ENCODE assay signal across 8 cellular contexts in the genomic region with DNA sequence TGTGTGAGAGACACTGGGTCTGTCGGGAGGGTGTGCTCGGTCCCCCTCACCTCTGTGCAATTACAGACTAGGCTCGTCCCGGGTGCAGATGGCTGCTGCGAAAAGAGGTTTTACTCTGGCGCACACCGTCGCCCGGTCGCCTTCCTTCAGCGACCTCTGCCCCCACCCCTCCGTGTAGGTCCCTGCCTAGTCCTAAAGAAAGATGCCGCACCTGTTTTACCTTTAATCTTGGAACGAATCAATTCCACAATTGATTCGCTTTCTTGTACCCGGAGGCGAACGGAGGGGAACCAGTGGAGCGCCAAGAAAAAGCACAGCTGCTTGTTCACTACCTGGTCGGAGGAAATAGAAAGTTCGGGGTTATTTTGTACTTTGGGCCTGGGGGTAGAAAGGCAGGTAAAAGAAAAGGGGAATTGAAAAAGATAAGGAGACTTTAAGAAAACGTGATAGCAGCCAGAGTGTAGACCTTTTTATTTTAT. TPM values are rescaled to one million over a fixed set of nuclear protein-coding genes. Genes with fewer than 3 reads are reported as not detected.
DNase-seq lines count a peak whose midpoint lies in the region; TF ChIP-seq lines count a peak whose summit lies in the region.

No MANE protein-coding gene starts in this region.

- peak overlapping the region; percentile 56 for H3K4me3 ChIP-seq in HUES64 (ENCODE audit: low read length)
- H3K4me3 ChIP-seq in hepatocyte = peak overlapping the region; percentile 95
- peak overlapping the region; percentile 68 for H3K4me3 ChIP-seq in suprapubic skin

- H3K27ac Mint-ChIP-seq in activated CD4-positive, alpha-beta memory T cell treated with anti-CD3 and anti-CD28 coated beads for 36 hours = no peak overlapping the region
- no peak overlapping the region for H3K27ac Mint-ChIP-seq in activated CD4-positive, alpha-beta memory T cell treated with anti-CD3 and anti-CD28 coated beads, Interleukin-2, amount 10 ng/mL, durations not matched to agents 7 days and 5 days

- no peak overlapping the region for H3K9ac ChIP-seq in HUES64 (ENCODE audit: low read depth, low read length)

- no peaks in the 10 kb centered on the region for H3K9me2 ChIP-seq in hepatocyte (replicated peaks; ENCODE audit: insufficient read depth)

- no peaks in the 10 kb centered on the region for H3K36me3 ChIP-seq in HUES64 (ENCODE audit: insufficient read depth, low read length)
- H3K36me3 ChIP-seq in hepatocyte (replicated peaks; ENCODE audit: insufficient read depth, low read depth) = no peaks in the 10 kb centered on the region
- H3K36me3 ChIP-seq in suprapubic skin = no peaks in the 10 kb centered on the region

- H3K4me3 Mint-ChIP-seq in activated CD4-positive, alpha-beta memory T cell treated with anti-CD3 and anti-CD28 coated beads for 36 hours = peak overlapping the region; percentile 46
- H3K4me3 Mint-ChIP-seq in activated CD4-positive, alpha-beta memory T cell treated with anti-CD3 and anti-CD28 coated beads, Interleukin-2, amount 10 ng/mL, durations not matched to agents 7 days and 5 days = no peak overlapping the region

- peaks cover 4% of the 10 kb centered on the region for H3K4me1 Mint-ChIP-seq in activated CD4-positive, alpha-beta memory T cell treated with anti-CD3 and anti-CD28 coated beads for 36 hours (ENCODE audit: low read depth)
- peaks cover 7% of the 10 kb centered on the region for H3K4me1 Mint-ChIP-seq in activated CD4-positive, alpha-beta memory T cell treated with anti-CD3 and anti-CD28 coated beads, Interleukin-2, amount 10 ng/mL, durations not matched to agents 7 days and 5 days

- H3K9me3 ChIP-seq in HUES64 (ENCODE audit: insufficient read depth, low read depth, low read length) (no peaks in the 10 kb centered on the region), hepatocyte (ENCODE audit: low read depth) (no peaks in the 10 kb centered on the region), suprapubic skin (no peaks in the 10 kb centered on the region)

- no peaks in the 10 kb centered on the region for H3K9me3 Mint-ChIP-seq in activated CD4-positive, alpha-beta memory T cell treated with anti-CD3 and anti-CD28 coated beads for 36 hours
- no peaks in the 10 kb centered on the region for H3K9me3 Mint-ChIP-seq in activated CD4-positive, alpha-beta memory T cell treated with anti-CD3 and anti-CD28 coated beads, Interleukin-2, amount 10 ng/mL, durations not matched to agents 7 days and 5 days

- no peak for TF ChIP-seq POLR2A in suprapubic skin (IDR thresholded peaks at IDR 0.05)

- H2AFZ ChIP-seq in hepatocyte = peak overlapping the region; percentile 73

- H3K36me3 Mint-ChIP-seq in activated CD4-positive, alpha-beta memory T cell treated with anti-CD3 and anti-CD28 coated beads for 36 hours = no peaks in the 10 kb centered on the region
- H3K36me3 Mint-ChIP-seq in activated CD4-positive, alpha-beta memory T cell treated with anti-CD3 and anti-CD28 coated beads, Interleukin-2, amount 10 ng/mL, durations not matched to agents 7 days and 5 days (ENCODE audit: low read depth) = no peaks in the 10 kb centered on the region

- peak overlapping the region; percentile 94 for H3K4me2 ChIP-seq in hepatocyte

- H3K27me3 Mint-ChIP-seq in activated CD4-positive, alpha-beta memory T cell treated with anti-CD3 and anti-CD28 coated beads for 36 hours = peaks cover 58% of the 10 kb centered on the region
- peaks cover 67% of the 10 kb centered on the region for H3K27me3 Mint-ChIP-seq in activated CD4-positive, alpha-beta memory T cell treated with anti-CD3 and anti-CD28 coated beads, Interleukin-2, amount 10 ng/mL, durations not matched to agents 7 days and 5 days

- H3K27ac ChIP-seq in HUES64 (ENCODE audit: low read depth, low read length) = no peak overlapping the region
- peak overlapping the region; percentile 93 for H3K27ac ChIP-seq in hepatocyte
- H3K27ac ChIP-seq in suprapubic skin = peak overlapping the region; percentile 55

- peaks cover 94% of the 10 kb centered on the region for H3K27me3 ChIP-seq in HUES64 (ENCODE audit: insufficient read depth, low read length)
- H3K27me3 ChIP-seq in hepatocyte = peaks cover 5% of the 10 kb centered on the region
- H3K27me3 ChIP-seq in suprapubic skin = peaks cover 13% of the 10 kb centered on the region

- DNase-seq in activated CD4-positive, alpha-beta memory T cell treated with anti-CD3 and anti-CD28 coated beads for 36 hours = no peak
- no peak for DNase-seq in activated CD4-positive, alpha-beta memory T cell treated with anti-CD3 and anti-CD28 coated beads, Interleukin-2, amount 10 ng/mL, durations not matched to agents 7 days and 5 days
- no peak for DNase-seq in hepatocyte (ENCODE audit: low spot score)
- no peak for DNase-seq in suprapubic skin (ENCODE audit: low spot score in 2 of 2)
- no peak for DNase-seq in NCI-H2227 (lab: John Stamatoyannopoulos, UW; ENCODE audit: unreplicated experiment)
- DNase-seq in dedifferentiated amniotic fluid mesenchymal stem cell (ENCODE audit: extremely low spot score) = no peak
- DNase-seq in EL = no peak

- TF ChIP-seq EP300 in suprapubic skin (IDR thresholded peaks at IDR 0.05) = no peak

- H3K79me2 ChIP-seq in hepatocyte = peaks cover 37% of the 10 kb centered on the region

- TF ChIP-seq CTCF in hepatocyte (IDR thresholded peaks at IDR 0.05; ENCODE audit: poor library complexity) (no peak), suprapubic skin (IDR thresholded peaks at IDR 0.05) (no peak)

- intact Hi-C loops in activated CD4-positive, alpha-beta memory T cell treated with anti-CD3 and anti-CD28 coated beads for 36 hours (cut with micrococcal nuclease) = no loop called here

- H4K20me1 ChIP-seq in hepatocyte (ENCODE audit: insufficient read depth, poor library complexity, severe bottlenecking) = no peaks in the 10 kb centered on the region

- 5% methylated on average over 22 of the region's 22 CpGs for WGBS in HUES64
- WGBS in hepatocyte (ENCODE audit: low lambda C conversion rate, missing lambda C conversion rate) = 3% methylated on average over 22 of the region's 22 CpGs
- 4% methylated on average over 17 of the region's 22 CpGs for WGBS in suprapubic skin

- CTCF ChIA-PET in activated CD4-positive, alpha-beta memory T cell treated with anti-CD3 and anti-CD28 coated beads for 36 hours (lab: Charles Lee) = no interaction called here
- CTCF ChIA-PET in activated CD4-positive, alpha-beta memory T cell treated with anti-CD3 and anti-CD28 coated beads, Interleukin-2, amount 10 ng/mL, durations not matched to agents 7 days and 5 days (lab: Charles Lee) = no interaction called here

- POLR2A ChIA-PET in activated CD4-positive, alpha-beta memory T cell treated with anti-CD3 and anti-CD28 coated beads for 36 hours (lab: Charles Lee) = no interaction called here
- POLR2A ChIA-PET in activated CD4-positive, alpha-beta memory T cell treated with anti-CD3 and anti-CD28 coated beads, Interleukin-2, amount 10 ng/mL, durations not matched to agents 7 days and 5 days (lab: Charles Lee) = no interaction called here

- H3K4me1 ChIP-seq in HUES64 (ENCODE audit: insufficient read depth, low read length) = peaks cover 16% of the 10 kb centered on the region; the same call in 1 of the 2 replicates
- peaks cover 21% of the 10 kb centered on the region for H3K4me1 ChIP-seq in hepatocyte (ENCODE audit: insufficient read depth)
- H3K4me1 ChIP-seq in suprapubic skin = peaks cover 31% of the 10 kb centered on the region

RNA-seq across cellular contexts. Expression of gene NPNT, which starts 1.2 kb away (rescaled TPM):
- total RNA-seq in activated CD4-positive, alpha-beta memory T cell treated with anti-CD3 and anti-CD28 coated beads for 36 hours = not detected
- total RNA-seq in activated CD4-positive, alpha-beta memory T cell treated with anti-CD3 and anti-CD28 coated beads, Interleukin-2, amount 10 ng/mL, durations not matched to agents 7 days and 5 days = not detected
- polyA plus RNA-seq in HUES64 (2013, experiment 1 of 2) = 0.85 TPM
- polyA plus RNA-seq in HUES64 (2013, experiment 2 of 2) = 0.89 TPM
- total RNA-seq in hepatocyte = 198 and 228 TPM in 2 replicates
- polyA plus RNA-seq in hepatocyte = 231 and 233 TPM in 2 replicates
- total RNA-seq in suprapubic skin = 1 to 10 TPM; 3.6 to 6.6 (median 4.8) TPM

Comparison
In these comparisons a context has a peak if more than half of its experiments do, and no peak if none do; other contexts are left out.
1. RNA of gene NPNT, which starts 1.2 kb away (total RNA-seq): 198 to 228 TPM in hepatocyte; 3.6 to 6.6 TPM in suprapubic skin, not detected in activated CD4-positive, alpha-beta memory T cell treated with anti-CD3 and anti-CD28 coated beads, Interleukin-2, amount 10 ng/mL, durations not matched to agents 7 days and 5 days and not detected in activated CD4-positive, alpha-beta memory T cell treated with anti-CD3 and anti-CD28 coated beads for 36 hours; every median in the first group is over 10 times any median in the second.
2. Peak in every context shown above with its lines, with median percentiles within 50 percentile points of each other: H3K4me3 ChIP-seq.